In genomic region chr4:140523857-140524742, GRCh38 we compare ENCODE assay signal across 1 cellular context.
A peak's percentile ranks its signal among the peaks of the same experiment; 100 is the strongest.
TF ChIP-seq lines count a peak whose summit lies in the region.

ELMOD2 (plus strand) TSS chr4:140524168; CDS start chr4:140525429, 1,261 bp downstream.

TF ChIP-seq in HepG2, 621 proteins besides CTCF, POLR2A, EP300 and RAD21 (continued from another document and continues in another):
- peak; percentile 24; the same call in 1 of the 2 replicates for TF ChIP-seq CREM (IDR thresholded peaks at IDR 0.05)
- no peak for TF ChIP-seq CREM (CRISPR knock-in tag; IDR thresholded peaks at IDR 0.05)
- TF ChIP-seq HDAC2 (CRISPR knock-in tag; IDR thresholded peaks at IDR 0.05) = peak; percentile 64
- no peak for TF ChIP-seq ZNF747 (CRISPR knock-in tag; IDR thresholded peaks at IDR 0.05; ENCODE audit: borderline replicate concordance)
- peak; percentile 86 for TF ChIP-seq ZNF574 (CRISPR knock-in tag; IDR thresholded peaks at IDR 0.05)
- no peak; the same call in 1 of the 2 replicates for TF ChIP-seq CBX5 (CRISPR knock-in tag; IDR thresholded peaks at IDR 0.05; ENCODE audit: borderline replicate concordance)
- TF ChIP-seq AHR (CRISPR knock-in tag; IDR thresholded peaks at IDR 0.05) = 0 out of 2 replicates have a peak, but pooled peaks have one; percentile 62
- peak; percentile 70; the same call in 1 of the 2 replicates for TF ChIP-seq FOXJ3 (CRISPR knock-in tag; IDR thresholded peaks at IDR 0.05; ENCODE audit: borderline replicate concordance)
- TF ChIP-seq ZNF670 (CRISPR knock-in tag; IDR thresholded peaks at IDR 0.05; ENCODE audit: borderline replicate concordance) = 0 out of 2 replicates have a peak, but pooled peaks have one; percentile 41
- TF ChIP-seq ATF2 (CRISPR knock-in tag; IDR thresholded peaks at IDR 0.05) = peak; percentile 56; the same call in 1 of the 2 replicates
- no peak for TF ChIP-seq TERF1 (CRISPR knock-in tag; IDR thresholded peaks at IDR 0.05)
- no peak for TF ChIP-seq SYNCRIP (IDR thresholded peaks at IDR 0.05; ENCODE audit: insufficient read depth, low read depth, low read length)
- no peak for TF ChIP-seq ZBTB8A (CRISPR knock-in tag; IDR thresholded peaks at IDR 0.05; ENCODE audit: borderline replicate concordance, low read depth)
- 0 out of 2 replicates have a peak, but pooled peaks have one; percentile 24 for TF ChIP-seq RNF2 (conservative IDR thresholded peaks at IDR 0.05; ENCODE audit: low read depth)
- peak; percentile 81; the same call in 1 of the 2 replicates for TF ChIP-seq ZNF232 (CRISPR knock-in tag; IDR thresholded peaks at IDR 0.05; ENCODE audit: borderline replicate concordance)
- TF ChIP-seq SRY (CRISPR knock-in tag; IDR thresholded peaks at IDR 0.05) = no peak
- TF ChIP-seq PHF5A (CRISPR knock-in tag; IDR thresholded peaks at IDR 0.05; ENCODE audit: low read depth, unreplicated experiment) = peak; percentile 53
- TF ChIP-seq SKI (IDR thresholded peaks at IDR 0.05; ENCODE audit: partially characterized antibody) = peak; percentile 61
- no peak for TF ChIP-seq ZNF562 (CRISPR knock-in tag; IDR thresholded peaks at IDR 0.05; ENCODE audit: borderline replicate concordance)
- no peak for TF ChIP-seq ZBTB49 (CRISPR knock-in tag; IDR thresholded peaks at IDR 0.05; ENCODE audit: borderline replicate concordance)
- TF ChIP-seq HMGA1 (CRISPR knock-in tag; conservative IDR thresholded peaks at IDR 0.05) = no peak
- peak; percentile 96; the same call in 1 of the 2 replicates for TF ChIP-seq FUBP1 (CRISPR knock-in tag; IDR thresholded peaks at IDR 0.05; ENCODE audit: borderline replicate concordance)
- TF ChIP-seq ZEB1 (IDR thresholded peaks at IDR 0.05; ENCODE audit: insufficient replicate concordance, low read depth) = no peak
- peak; percentile 64; the same call in 1 of the 2 replicates for TF ChIP-seq DRAP1 (CRISPR knock-in tag; IDR thresholded peaks at IDR 0.05)
- peak; percentile 59 for TF ChIP-seq ZNF619 (CRISPR knock-in tag; IDR thresholded peaks at IDR 0.05)
- no peak for TF ChIP-seq ZNF570 (CRISPR knock-in tag; IDR thresholded peaks at IDR 0.05; ENCODE audit: borderline replicate concordance)
- peak; percentile 84; the same call in 1 of the 2 replicates for TF ChIP-seq ZNF598 (CRISPR knock-in tag; IDR thresholded peaks at IDR 0.05; ENCODE audit: borderline replicate concordance)
- no peak for TF ChIP-seq ZNF552 (CRISPR knock-in tag; IDR thresholded peaks at IDR 0.05; ENCODE audit: borderline replicate concordance)
- peak; percentile 80; the same call in 1 of the 2 replicates for TF ChIP-seq KLF11 (CRISPR knock-in tag; IDR thresholded peaks at IDR 0.05)
- TF ChIP-seq ATF4 (CRISPR knock-in tag; IDR thresholded peaks at IDR 0.05) = no peak
- TF ChIP-seq ZNF143 (CRISPR knock-in tag; IDR thresholded peaks at IDR 0.05) = peak; percentile 81
- 0 out of 2 replicates have a peak, but pooled peaks have one; percentile 56 for TF ChIP-seq REL (CRISPR knock-in tag; conservative IDR thresholded peaks at IDR 0.05)
- no peak for TF ChIP-seq ZKSCAN5 (CRISPR knock-in tag; IDR thresholded peaks at IDR 0.05)
- TF ChIP-seq GATA4 (IDR thresholded peaks at IDR 0.05; ENCODE audit: borderline replicate concordance, low read depth) = peak; percentile 63; the same call in 1 of the 2 replicates
- peak; percentile 78 for TF ChIP-seq HNF1B (CRISPR knock-in tag; IDR thresholded peaks at IDR 0.05)
- no peak for TF ChIP-seq SRF (IDR thresholded peaks at IDR 0.05; ENCODE audit: low read depth, low read length)
- peak; percentile 34 for TF ChIP-seq CBX1 (IDR thresholded peaks at IDR 0.05; ENCODE audit: low read depth)
- no peak for TF ChIP-seq ZNF33A (CRISPR knock-in tag; IDR thresholded peaks at IDR 0.05; ENCODE audit: borderline replicate concordance)
- 0 out of 2 replicates have a peak, but pooled peaks have one; percentile 7 for TF ChIP-seq ZNF281 (CRISPR knock-in tag; IDR thresholded peaks at IDR 0.05; ENCODE audit: borderline replicate concordance)
- TF ChIP-seq ZNF607 (CRISPR knock-in tag; IDR thresholded peaks at IDR 0.05; ENCODE audit: borderline replicate concordance) = peak; percentile 84; the same call in 1 of the 2 replicates
- peak; percentile 60; the same call in 1 of the 2 replicates for TF ChIP-seq BCL3 (CRISPR knock-in tag; IDR thresholded peaks at IDR 0.05)
- peak; percentile 88 for TF ChIP-seq MYPOP (CRISPR knock-in tag; IDR thresholded peaks at IDR 0.05)
- peak; percentile 64 for TF ChIP-seq GATAD2A (CRISPR knock-in tag; IDR thresholded peaks at IDR 0.05)
- TF ChIP-seq RARA (CRISPR knock-in tag; IDR thresholded peaks at IDR 0.05) = peak; percentile 31; the same call in 1 of the 2 replicates
- peak; percentile 72 for TF ChIP-seq HOXA3 (CRISPR knock-in tag; IDR thresholded peaks at IDR 0.05)
